In genomic region chr1:167599839-167600581, GRCh38 we compare ENCODE assay signal across 8 cellular contexts. TPM values are rescaled to one million over a fixed set of nuclear protein-coding genes. Genes with fewer than 3 reads are reported as not detected.
A peak's percentile ranks its signal among the peaks of the same experiment; 100 is the strongest.
DNase-seq lines count a peak whose midpoint lies in the region; ATAC-seq and TF ChIP-seq lines count a peak whose summit lies in the region.

No MANE protein-coding gene starts in this region.

- peak overlapping the region; percentile 47; the same call in 1 of the 2 replicates for H2AFZ ChIP-seq in DND-41 (ENCODE audit: low read depth, low read length)

- H3K9me3 ChIP-seq in DND-41 (ENCODE audit: insufficient read depth, low read length, severe bottlenecking) = no peaks in the 10 kb centered on the region
- H3K9me3 ChIP-seq in upper lobe of right lung = no peaks in the 10 kb centered on the region

- peak overlapping the region; percentile 42 for H3K4me2 ChIP-seq in DND-41 (ENCODE audit: insufficient read depth, low read length)

- intact Hi-C loops in upper lobe of right lung (cut with DNase I) = loop anchor here (5.0 kb wide), 1 partner anchor 87 kb away; no protein-coding TSS in a partner anchor

- H3K36me3 ChIP-seq in DND-41 (ENCODE audit: insufficient read depth, low read length) = no peaks in the 10 kb centered on the region
- H3K36me3 ChIP-seq in upper lobe of right lung = no peaks in the 10 kb centered on the region

- peak; percentile 98 for TF ChIP-seq CTCF in DND-41 (IDR thresholded peaks at IDR 0.05; ENCODE audit: borderline replicate concordance, extremely low read depth, low read length, poor library complexity, severe bottlenecking)
- TF ChIP-seq CTCF in upper lobe of right lung (IDR thresholded peaks at IDR 0.05) = peak; percentile 62

- peaks cover 15% of the 10 kb centered on the region for H3K79me2 ChIP-seq in DND-41 (ENCODE audit: insufficient read depth, low read length)

- H3K27ac ChIP-seq in DND-41 (ENCODE audit: low read length) (peak overlapping the region; percentile 78), upper lobe of right lung (no peak overlapping the region)

- DNase-seq in DND-41 (peak; percentile 71), SKM-1 (lab: John Stamatoyannopoulos, UW; ENCODE audit: unreplicated experiment) (peak; percentile 79), cerebellum (ENCODE audit: low spot score) (peak; percentile 69), lung microvascular endothelial cell (ENCODE audit: low read depth in 2 of 2) (peak; percentile 73 to 90), upper lobe of right lung (no peak), NCI-H2227 treated with DMSO at 0.1 percent for 48 hours (lab: John Stamatoyannopoulos, UW) (no peak)

- ATAC-seq in DND-41 (ENCODE audit: insufficient read depth, low read depth) (peak; percentile 83), GM19438 (IDR thresholded peaks at IDR 0.05; ENCODE audit: low read depth, unreplicated experiment) (peak; percentile 58), HG03469 (IDR thresholded peaks at IDR 0.05; ENCODE audit: unreplicated experiment) (peak; percentile 49), upper lobe of right lung (peak; percentile 81)

- H3K9ac ChIP-seq in DND-41 (ENCODE audit: low read depth, low read length) = peak overlapping the region; percentile 37

- H3K4me3 ChIP-seq in DND-41 (ENCODE audit: low read depth in 1 of 2, low read length in 2 of 2) = no peak overlapping the region; a peak in 1 of 4 replicates
- no peak overlapping the region for H3K4me3 ChIP-seq in upper lobe of right lung

- H3K27me3 ChIP-seq in DND-41 (ENCODE audit: insufficient read depth, low read length, poor library complexity) (no peaks in the 10 kb centered on the region), upper lobe of right lung (no peaks in the 10 kb centered on the region)

- H3K4me1 ChIP-seq in DND-41 (ENCODE audit: insufficient read depth, low read length) (peaks cover 40% of the 10 kb centered on the region), upper lobe of right lung (peaks cover 26% of the 10 kb centered on the region)

- no peaks in the 10 kb centered on the region for H4K20me1 ChIP-seq in DND-41 (ENCODE audit: insufficient read depth, low read length)

RNA-seq across cellular contexts. Expression of gene RCSD1, which starts 30.0 kb away (rescaled TPM):
- total RNA-seq in cerebellum = 5.3 TPM
- 21.4 and 99.8 TPM in 2 replicates for total RNA-seq in lung microvascular endothelial cell
- 14.8 TPM for total RNA-seq in upper lobe of right lung

RNA-seq across cellular contexts. Expression of gene CREG1, which starts 46.4 kb away (rescaled TPM):
- total RNA-seq in cerebellum (36.7 TPM), lung microvascular endothelial cell (28.8 and 76.8 TPM in 2 replicates), upper lobe of right lung (171 TPM)

Comparison
In these comparisons a context has a peak if more than half of its experiments do, and no peak if none do; other contexts are left out.
1. DNase-seq: peak in DND-41 (single experiment), SKM-1 (single experiment), cerebellum (single experiment) and lung microvascular endothelial cell (2 of 2); none in upper lobe of right lung (single experiment) and NCI-H2227 treated with DMSO at 0.1 percent for 48 hours (single experiment).
2. Peak in every context shown above with its lines, with median percentiles within 50 percentile points of each other: ATAC-seq.